In genomic region chr14:100176811-100177327, GRCh38 we compare ENCODE assay signal across 19 cellular contexts. TPM values are rescaled to one million over a fixed set of nuclear protein-coding genes. Genes with fewer than 3 reads are reported as not detected.
DNase-seq lines count a peak whose midpoint lies in the region; ATAC-seq, FAIRE-seq and TF ChIP-seq lines count a peak whose summit lies in the region.
"Had no signal": no experiment of that assay in that cellular context is flagged by ENCODE, and none has a peak within 500 bp of the region (broad histone marks: within the 10 kb centered on the region; RNA-seq: fewer than 3 reads in every experiment).

No MANE protein-coding gene starts in this region.

- H2AK5ac ChIP-seq in H1 (ENCODE audit: low read depth, low read length), result no peak overlapping the region

- H3K4me3 Mint-ChIP-seq in MCF 10A (ENCODE audit: unreplicated experiment), result no peak overlapping the region
- H3K4me3 Mint-ChIP-seq: HFFc6 had no signal

- H3K4me1 Mint-ChIP-seq in MCF 10A (ENCODE audit: insufficient read depth, unreplicated experiment), result no peaks in the 10 kb centered on the region
- H3K4me1 Mint-ChIP-seq: CD4-positive, CD25-positive, alpha-beta regulatory T cell had no signal

- TF ChIP-seq POLR2A in breast epithelium (IDR thresholded peaks at IDR 0.05) (no peak), H1 (IDR thresholded peaks at IDR 0.05; ENCODE audit: control extremely low read depth in 1 of 2, low read depth in 2 of 2, low read length in 2 of 2) (no peak)

- no peaks in the 10 kb centered on the region for H3K36me3 Mint-ChIP-seq in MCF 10A (ENCODE audit: insufficient read depth, unreplicated experiment)
- H3K36me3 Mint-ChIP-seq: CD4-positive, CD25-positive, alpha-beta regulatory T cell had no signal

- no peak overlapping the region for H2BK20ac ChIP-seq in H1 (ENCODE audit: low read length)

- H4K5ac ChIP-seq in H1 (ENCODE audit: insufficient read length, low read depth, low read length), result no peak overlapping the region

- no peak overlapping the region for H3K18ac ChIP-seq in H1 (ENCODE audit: extremely low read depth, low read length)

- no peak for TF ChIP-seq RAD21 in H1 (IDR thresholded peaks at IDR 0.05 in 1 of 2, conservative IDR thresholded peaks at IDR 0.05 in 1 of 2; ENCODE audit: low read depth in 2 of 2, low read length in 2 of 2)

- H3K27me3 ChIP-seq in breast epithelium (no peaks in the 10 kb centered on the region), H1 (replicated peaks in 1 of 4; ENCODE audit: control insufficient read depth in 3 of 4, extremely low read depth in 1 of 4, insufficient read depth in 3 of 4, low read length in 3 of 4) (no peaks in the 10 kb centered on the region), small intestine (ENCODE audit: control insufficient read depth in 2 of 2, insufficient read depth in 2 of 2, low read length in 2 of 2) (no peaks in the 10 kb centered on the region), tibial artery (peaks cover 0 to 8% of the 10 kb centered on the region in 2 donors)
- H3K27me3 ChIP-seq: BLaER1 treated with 17β-estradiol and CSF1 and Interleukin-3, amounts not matched to agents 10 nM and 100 nM had no signal

- no peak overlapping the region for H2AFZ ChIP-seq in H1 (ENCODE audit: low read length)
- H2AFZ ChIP-seq: GM23248 had no signal

- ATAC-seq in HG02798 (IDR thresholded peaks at IDR 0.05; ENCODE audit: poor library complexity, unreplicated experiment), result no peak
- ATAC-seq: K562 had no signal

- H3K14ac ChIP-seq in H1 (ENCODE audit: insufficient read length), result no peak overlapping the region

- BruUV-seq in MCF 10A (replicated peaks; lab: Mats Ljungman, UMichigan), result no TSS peak

- WGBS in H1 (ENCODE audit: extremely low coverage in 1 of 2, insufficient coverage in 1 of 2, insufficient read length in 1 of 2, insufficient replicate concordance in 2 of 2, low coverage in 1 of 2, low lambda C conversion rate in 2 of 2, missing lambda C conversion rate in 1 of 2), 2 experiments, result 86% methylated on average over 14 of the region's 14 CpGs; no CpG with 5 or more reads in 1 of the 2 experiments
- WGBS in small intestine, 3 donors, result 68 to 88% (median 71%) methylated on average over 14 of the region's 14 CpGs

- no peak overlapping the region for H3K4me2 ChIP-seq in H1 (ENCODE audit: insufficient read depth in 1 of 2, low read depth in 2 of 2, low read length in 2 of 2)
- H3K4me2 ChIP-seq: BLaER1 treated with 17β-estradiol and CSF1 and Interleukin-3, amounts not matched to agents 10 nM and 100 nM had no signal

- no peak overlapping the region for H2BK5ac ChIP-seq in H1 (ENCODE audit: low read depth, low read length)

- H3K9me3 Mint-ChIP-seq in MCF 10A (ENCODE audit: unreplicated experiment), result no peaks in the 10 kb centered on the region
- H3K9me3 Mint-ChIP-seq: HFFc6 had no signal

- no peak overlapping the region for H2BK15ac ChIP-seq in H1 (ENCODE audit: low read length)

- no peaks in the 10 kb centered on the region for H3K36me3 ChIP-seq in breast epithelium
- no peaks in the 10 kb centered on the region for H3K36me3 ChIP-seq in HEK293 (ENCODE audit: control insufficient read depth in 2 of 2, insufficient read depth in 1 of 2, low read length in 2 of 2)
- no peaks in the 10 kb centered on the region for H3K36me3 ChIP-seq in H1 (ENCODE audit: control insufficient read depth in 2 of 4, insufficient read depth in 4 of 4, low read length in 3 of 4)
- H3K36me3 ChIP-seq in small intestine (ENCODE audit: control insufficient read depth in 2 of 2, insufficient read depth in 2 of 2, low read length in 2 of 2), result no peaks in the 10 kb centered on the region
- no peaks in the 10 kb centered on the region for H3K36me3 ChIP-seq in tibial artery
- H3K36me3 ChIP-seq: BLaER1 treated with 17β-estradiol and CSF1 and Interleukin-3, amounts not matched to agents 10 nM and 100 nM; HAP-1 had no signal

- no peak overlapping the region for H3K27ac Mint-ChIP-seq in MCF 10A (ENCODE audit: low read depth, unreplicated experiment)
- H3K27ac Mint-ChIP-seq: CD4-positive, CD25-positive, alpha-beta regulatory T cell; HFFc6 had no signal

- H4K91ac ChIP-seq in H1 (replicated peaks; ENCODE audit: insufficient read length, low read length), result no peak overlapping the region

- H3K4me1 ChIP-seq in breast epithelium (no peaks in the 10 kb centered on the region), HEK293 (ENCODE audit: control insufficient read depth, insufficient read depth, low read length) (no peaks in the 10 kb centered on the region), H1 (replicated peaks in 1 of 4; ENCODE audit: control insufficient read depth in 3 of 4, insufficient read depth in 4 of 4, low read length in 3 of 4) (no peaks in the 10 kb centered on the region; a peak in 1 of 7 replicates), small intestine (ENCODE audit: control insufficient read depth in 2 of 2, insufficient read depth in 1 of 2, low read depth in 1 of 2, low read length in 1 of 2) (peaks cover 0 to 2% of the 10 kb centered on the region in 2 donors), tibial artery (no peaks in the 10 kb centered on the region)
- H3K4me1 ChIP-seq: HAP-1 had no signal

- no peak overlapping the region for H3K23ac ChIP-seq in H1 (ENCODE audit: insufficient read length)

- no peak overlapping the region for H2BK120ac ChIP-seq in H1 (replicated peaks; ENCODE audit: low read depth, low read length)

- POLR2A ChIA-PET in MCF 10A (lab: Yijun Ruan, JAX) (no interaction called here), HEK293 (lab: Yijun Ruan, JAX) (no interaction called here), H1 (lab: Charles Lee; ENCODE audit: partially characterized antibody) (no interaction called here)

- intact Hi-C loops in MCF 10A (cut with micrococcal nuclease), result no loop called here
- intact Hi-C loops in breast epithelium (cut with DNase I; ENCODE audit: low total_unique reads), result no loop called here
- intact Hi-C loops in tibial artery (cut with DNase I; ENCODE audit: low total_unique reads), result no loop called here

- H3K27me3 Mint-ChIP-seq in MCF 10A (ENCODE audit: insufficient read depth, unreplicated experiment), result peaks cover 12% of the 10 kb centered on the region

- H3K79me1 ChIP-seq in H1 (ENCODE audit: low read depth, low read length), result no peaks in the 10 kb centered on the region

- no peak overlapping the region for H3K9ac ChIP-seq in H1 (replicated peaks in 1 of 4; ENCODE audit: extremely low read depth in 1 of 4, low read depth in 3 of 4, low read length in 3 of 4)
- H3K9ac ChIP-seq: BLaER1 treated with 17β-estradiol and CSF1 and Interleukin-3, amounts not matched to agents 10 nM and 100 nM; GM23248 had no signal

- no peaks in the 10 kb centered on the region for H3K23me2 ChIP-seq in H1 (ENCODE audit: low read depth, low read length)

- H3K56ac ChIP-seq in H1 (replicated peaks; ENCODE audit: insufficient read length, low read depth, low read length), result no peak overlapping the region

- FAIRE-seq in H1 (lab: Jason Lieb, UNC) (no peak), small intestine (lab: Jason Lieb, UNC) (no peak)
- FAIRE-seq: K562 had no signal

- no peak overlapping the region for H4K8ac ChIP-seq in H1 (ENCODE audit: extremely low read depth, insufficient read depth, low read length)

- H3K4ac ChIP-seq in H1 (replicated peaks; ENCODE audit: insufficient read length, low read depth, low read length), result no peak overlapping the region

- no peak for TF ChIP-seq EP300 in H1 (IDR thresholded peaks at IDR 0.05; ENCODE audit: borderline replicate concordance in 1 of 2, low read depth in 2 of 2, low read length in 2 of 2)

- TF ChIP-seq CTCF in MCF 10A (IDR thresholded peaks at IDR 0.05; ENCODE audit: unreplicated experiment) (no peak), breast epithelium (IDR thresholded peaks at IDR 0.05) (no peak), HEK293 (tag by site-specific recombination; IDR thresholded peaks at IDR 0.05) (no peak), H1 (IDR thresholded peaks at IDR 0.05; ENCODE audit: control extremely low read depth in 1 of 3, insufficient read depth in 1 of 3, low read depth in 1 of 3, low read length in 3 of 3) (no peak), tibial artery (IDR thresholded peaks at IDR 0.05) (no peak)

- CTCF ChIA-PET in MCF 10A (lab: Yijun Ruan, JAX) (no interaction called here), HEK293 (lab: Yijun Ruan, JAX) (no interaction called here), H1 (lab: Charles Lee; ENCODE audit: partially characterized antibody) (no interaction called here)

- no peaks in the 10 kb centered on the region for H3K79me2 ChIP-seq in H1 (ENCODE audit: control insufficient read depth in 1 of 2, insufficient read depth in 2 of 2, low read length in 2 of 2)

- 0 out of 2 replicates have a peak overlapping the region, but pooled peaks have one; percentile 27 for H2BK12ac ChIP-seq in H1 (ENCODE audit: low read depth, low read length)

- H4K20me1 ChIP-seq in H1 (replicated peaks in 1 of 2; ENCODE audit: control insufficient read depth in 1 of 2, insufficient read depth in 2 of 2, low read length in 2 of 2), result no peaks in the 10 kb centered on the region
- H4K20me1 ChIP-seq: BLaER1 treated with 17β-estradiol and CSF1 and Interleukin-3, amounts not matched to agents 10 nM and 100 nM had no signal

- H3K27ac ChIP-seq in breast epithelium (no peak overlapping the region), HEK293 (ENCODE audit: extremely low read depth, low read depth, low read length) (no peak overlapping the region), H1 (ENCODE audit: low read depth, low read length) (no peak overlapping the region), small intestine (ENCODE audit: low read depth in 1 of 2, low read length in 1 of 2) (no peak overlapping the region), tibial artery (no peak overlapping the region)
- H3K27ac ChIP-seq: 22Rv1; BLaER1 treated with 17β-estradiol and CSF1 and Interleukin-3, amounts not matched to agents 10 nM and 100 nM; GM23248 had no signal

- H3K9me3 ChIP-seq in breast epithelium (no peaks in the 10 kb centered on the region), HEK293 (ENCODE audit: control insufficient read depth, insufficient read depth, low read depth, low read length) (no peaks in the 10 kb centered on the region), H1 (ENCODE audit: insufficient read depth in 2 of 2, low read depth in 1 of 2, low read length in 1 of 2) (no peaks in the 10 kb centered on the region; a peak in 1 of 4 replicates), small intestine (ENCODE audit: control insufficient read depth, low read depth) (no peaks in the 10 kb centered on the region), tibial artery (no peaks in the 10 kb centered on the region)
- H3K9me3 ChIP-seq: BLaER1 treated with 17β-estradiol and CSF1 and Interleukin-3, amounts not matched to agents 10 nM and 100 nM; HAP-1 had no signal

- no peak overlapping the region for H3K4me3 ChIP-seq in breast epithelium
- H3K4me3 ChIP-seq in HEK293 (ENCODE audit: low read depth, low read length), result no peak overlapping the region
- H3K4me3 ChIP-seq in H1 (ENCODE audit: extremely low read depth in 1 of 4, insufficient read depth in 2 of 4, low read depth in 3 of 4, low read length in 4 of 4), result no peak overlapping the region
- H3K4me3 ChIP-seq in small intestine (ENCODE audit: low read depth in 1 of 2, low read length in 2 of 2), result no peak overlapping the region
- no peak overlapping the region for H3K4me3 ChIP-seq in tibial artery
- H3K4me3 ChIP-seq: BLaER1 treated with 17β-estradiol and CSF1 and Interleukin-3, amounts not matched to agents 10 nM and 100 nM; GM23248; HAP-1; K562 had no signal

- DNase-seq in MCF 10A (ENCODE audit: unreplicated experiment) (peak; percentile 17), breast epithelium (ENCODE audit: low spot score in 2 of 2) (no peak), H1 (ENCODE audit: low read depth in 1 of 2, low spot score in 2 of 2) (no peak), small intestine (peak; percentile 42), A172 (ENCODE audit: low spot score) (no peak), tibial artery (no peak)
- DNase-seq: AML-193; Calu3; CD4-positive, CD25-positive, alpha-beta regulatory T cell; DMS79; GDM1; GM23248; HFFc6 had no signal

RNA-seq across cellular contexts. Expression of gene DEGS2, which starts 17.4 kb away (rescaled TPM):
- total RNA-seq in MCF 10A (2022) (0.07 and 0.39 TPM in 2 replicates), breast epithelium (10 to 100 TPM in 2 of 3 donors, 1 to 10 TPM in 1; 1.1 to 12.0 (median 10.2) TPM)
- total RNA-seq in H1 (2021; fragmentation: NEBNext Ultra II Directional; extraction: Animal tissue kit (Norgen Biotek cat#: 25700)), result 0.61 and 0.94 TPM in 2 replicates
- polyA plus RNA-seq in H1 (2011; rRNA removed) (0.60 and 0.82 TPM in 2 replicates), small intestine (10 to 100 TPM; 16.1 to 47.0 (median 19.7) TPM)
- 0.37 TPM for polyA plus RNA-seq in H1 (2011; cell fraction: cytosol; rRNA removed)
- 1.0 TPM for polyA plus RNA-seq in H1 (2011; cell fraction: nucleus; rRNA removed)
- polyA plus RNA-seq in H1 (2012, experiment 1 of 2), result 0.39 to 1.5 TPM (median 0.71 TPM) in 4 replicates
- 1.3 TPM for polyA plus RNA-seq in H1 (2012, experiment 2 of 2)
- 0.61 TPM for polyA plus RNA-seq in H1 (2013, experiment 1 of 2)
- polyA plus RNA-seq in H1 (2013, experiment 2 of 2), result 0.55 TPM
- polyA minus RNA-seq in H1 (2011; rRNA and poly(A)+ RNA removed), result 0.07 and 0.19 TPM in 2 replicates
- not detected for polyA minus RNA-seq in H1 (2011; cell fraction: cytosol; rRNA and poly(A)+ RNA removed)
- polyA minus RNA-seq in H1 (2011; cell fraction: nucleus; rRNA and poly(A)+ RNA removed), result 1.5 TPM
- total RNA-seq in A172 (2014; rRNA removed; shearing (Covaris generic)), result not detected in 2 replicates
- total RNA-seq: CD4-positive, CD25-positive, alpha-beta regulatory T cell; HFFc6 had no signal
- polyA plus RNA-seq: GM23248 had no signal

Comparison
In these comparisons a context has a peak if more than half of its experiments do, and no peak if none do; other contexts are left out.
1. DNase-seq: peak in MCF 10A (single experiment) and small intestine (single experiment); none in breast epithelium (0 of 2), H1 (0 of 2), A172 (single experiment) and tibial artery (0 of 2).